ENCODE assay signal across 8 cellular contexts in genomic region chr10:22436893-22437619, GRCh38.
DNase-seq lines count a peak whose midpoint lies in the region; ATAC-seq, FAIRE-seq and TF ChIP-seq lines count a peak whose summit lies in the region.

No MANE protein-coding gene starts in this region.

- H3K9me3 Mint-ChIP-seq in CD8-positive, alpha-beta T cell, result no peaks in the 10 kb centered on the region
- peaks cover 0 to 1% (median 0%) of the 10 kb centered on the region in 11 donors for H3K9me3 Mint-ChIP-seq in naive thymus-derived CD4-positive, alpha-beta T cell
- H3K9me3 Mint-ChIP-seq in stimulated activated effector memory CD8-positive, alpha-beta T cell treated with anti-CD3 and anti-CD28 coated beads, Interleukin-12 subunit alpha, Interleukin-12 subunit beta, amount 100 ng/mL, for 72 hours, result peaks cover 4% of the 10 kb centered on the region

- H3K4me3 ChIP-seq in CD8-positive, alpha-beta T cell (ENCODE audit: low read depth, low read length), result peak overlapping the region; percentile 88
- H3K4me3 ChIP-seq in OCI-LY7 (ENCODE audit: low read depth, low read length, poor library complexity, severe bottlenecking) (peak overlapping the region; percentile 66), fibroblast of mammary gland (ENCODE audit: control insufficient read depth, low read depth, low read length) (peak overlapping the region; percentile 64)
- peak overlapping the region; percentile 85 for H3K4me3 ChIP-seq in naive thymus-derived CD4-positive, alpha-beta T cell (ENCODE audit: low read length)

- peak overlapping the region; percentile 62 for H3K4me2 ChIP-seq in OCI-LY7 (ENCODE audit: low read length)

- peak overlapping the region; percentile 98 for H3K27ac Mint-ChIP-seq in CD8-positive, alpha-beta T cell
- peak overlapping the region; percentile 96 to 98 (median 98) for H3K27ac Mint-ChIP-seq in naive thymus-derived CD4-positive, alpha-beta T cell
- H3K27ac Mint-ChIP-seq in stimulated activated effector memory CD8-positive, alpha-beta T cell treated with anti-CD3 and anti-CD28 coated beads, Interleukin-12 subunit alpha, Interleukin-12 subunit beta, amount 100 ng/mL, for 72 hours, result peak overlapping the region; percentile 97

- peaks cover 20% of the 10 kb centered on the region for H3K4me1 ChIP-seq in CD8-positive, alpha-beta T cell (ENCODE audit: insufficient read depth, low read length)
- no peaks in the 10 kb centered on the region for H3K4me1 ChIP-seq in OCI-LY7 (ENCODE audit: insufficient read depth, low read length, poor library complexity, severe bottlenecking)
- peaks cover 10 to 19% of the 10 kb centered on the region in 2 donors for H3K4me1 ChIP-seq in naive thymus-derived CD4-positive, alpha-beta T cell (ENCODE audit: control insufficient read depth in 2 of 2, insufficient read depth in 2 of 2, low read length in 2 of 2)

- no peaks in the 10 kb centered on the region for H3K27me3 ChIP-seq in CD8-positive, alpha-beta T cell (ENCODE audit: insufficient read depth, low read length)
- H3K27me3 ChIP-seq in naive thymus-derived CD4-positive, alpha-beta T cell (ENCODE audit: control insufficient read depth in 2 of 2, insufficient read depth in 2 of 2, low read length in 2 of 2), result no peaks in the 10 kb centered on the region

- DNase-seq in CD8-positive, alpha-beta T cell, result peak; percentile 84 to 95 (median 90)
- DNase-seq in GM19239 (ENCODE audit: insufficient read length, low spot score) (peak; percentile 53), OCI-LY7 (ENCODE audit: low spot score) (peak; percentile 32), fibroblast of mammary gland (ENCODE audit: low read depth) (peak; percentile 89)
- peak; percentile 78 to 83 for DNase-seq in activated T-helper 1 cell treated with anti-CD3 and anti-CD28 coated beads, Interleukin-2, amount 50 U/mL, for 16 hours (ENCODE audit: low read depth in 1 of 2, low spot score in 1 of 2)
- DNase-seq in naive thymus-derived CD4-positive, alpha-beta T cell, result peak; percentile 79 to 93 (median 89)
- DNase-seq in stimulated activated effector memory CD8-positive, alpha-beta T cell treated with anti-CD3 and anti-CD28 coated beads, Interleukin-12 subunit alpha, Interleukin-12 subunit beta, amount 100 ng/mL, for 72 hours (ENCODE audit: low spot score in 2 of 2), result peak; percentile 75 to 92

- POLR2A ChIA-PET in CD8-positive, alpha-beta T cell (lab: Charles Lee), result interaction anchor here (0.6 to 3.4 kb wide), 50 partner anchors 10 to 954 kb away, joined by 3 to 39 read pairs (median 4); partner anchors contain the start of genes BMI1, COMMD3, DNAJC1 and SPAG6
- POLR2A ChIA-PET in OCI-LY7 (lab: Charles Lee), result no interaction called here
- POLR2A ChIA-PET in naive thymus-derived CD4-positive, alpha-beta T cell (lab: Charles Lee), result interaction anchor here (0.6 to 3.7 kb wide), 43 partner anchors 9 to 1005 kb away, joined by 3 to 38 read pairs (median 4); partner anchors contain the start of genes COMMD3, DNAJC1, SKIDA1 and SPAG6

- no TSS peak for BruUV-seq in OCI-LY7 (replicated peaks; lab: Mats Ljungman, UMichigan)

- peak overlapping the region; percentile 49; the same call in 1 of the 2 replicates for H2AFZ ChIP-seq in OCI-LY7 (ENCODE audit: low read length)

- intact Hi-C loops in CD8-positive, alpha-beta T cell (cut with DNase I, micrococcal nuclease), result loop anchor here (1.0 to 10.0 kb wide), 21 partner anchors 14 to 998 kb away; partner anchors contain the start of genes COMMD3 (in 2 of the 2), DNAJC1 (in 2 of the 2), MLLT10 (in 2 of the 2) and MSRB2 (in 1 of the 2)
- intact Hi-C loops in OCI-LY7 (cut with micrococcal nuclease; ENCODE audit: unreplicated experiment), result loop anchor here (5.0 to 10.0 kb wide), 2 partner anchors 192 to 550 kb away; no protein-coding TSS in a partner anchor
- intact Hi-C loops in naive thymus-derived CD4-positive, alpha-beta T cell (cut with micrococcal nuclease), result loop anchor here (1.0 to 10.0 kb wide), 28 partner anchors 38 to 1002 kb away; partner anchors contain the start of genes COMMD3 (in 2 of the 2), DNAJC1 (in 2 of the 2), MLLT10 (in 2 of the 2) and MSRB2 (in 2 of the 2)

- no peaks in the 10 kb centered on the region for H3K9me3 ChIP-seq in CD8-positive, alpha-beta T cell (ENCODE audit: low read length)
- no peaks in the 10 kb centered on the region for H3K9me3 ChIP-seq in OCI-LY7 (ENCODE audit: low read length)
- H3K9me3 ChIP-seq in naive thymus-derived CD4-positive, alpha-beta T cell (ENCODE audit: control insufficient read depth in 2 of 3, low read length in 3 of 3), result no peaks in the 10 kb centered on the region

- no peaks in the 10 kb centered on the region for H3K36me3 ChIP-seq in CD8-positive, alpha-beta T cell (ENCODE audit: insufficient read depth, low read length)
- H3K36me3 ChIP-seq in OCI-LY7 (ENCODE audit: insufficient read depth, low read length), result no peaks in the 10 kb centered on the region
- H3K36me3 ChIP-seq in naive thymus-derived CD4-positive, alpha-beta T cell (ENCODE audit: control insufficient read depth in 2 of 3, insufficient read depth in 3 of 3, low read length in 3 of 3), result peaks cover 0 to 4% (median 0%) of the 10 kb centered on the region in 3 experiments

- peak overlapping the region; percentile 93 for H3K27ac ChIP-seq in CD8-positive, alpha-beta T cell (ENCODE audit: low read depth, low read length)
- no peak overlapping the region for H3K27ac ChIP-seq in OCI-LY7 (ENCODE audit: low read depth, low read length, poor library complexity, severe bottlenecking)
- peak overlapping the region; percentile 88 for H3K27ac ChIP-seq in naive thymus-derived CD4-positive, alpha-beta T cell (ENCODE audit: low read depth, low read length)

- TF ChIP-seq CTCF in CD8-positive, alpha-beta T cell (IDR thresholded peaks at IDR 0.05), result no peak
- TF ChIP-seq CTCF in OCI-LY7 (conservative IDR thresholded peaks at IDR 0.05; ENCODE audit: low read length) (no peak), fibroblast of mammary gland (conservative IDR thresholded peaks at IDR 0.05; ENCODE audit: control insufficient read depth, insufficient read depth, low read depth, low read length) (no peak)

- peaks cover 11% of the 10 kb centered on the region for H3K36me3 Mint-ChIP-seq in CD8-positive, alpha-beta T cell
- peaks cover 0 to 12% (median 0%) of the 10 kb centered on the region in 5 donors for H3K36me3 Mint-ChIP-seq in naive thymus-derived CD4-positive, alpha-beta T cell
- peaks cover 12% of the 10 kb centered on the region for H3K36me3 Mint-ChIP-seq in stimulated activated effector memory CD8-positive, alpha-beta T cell treated with anti-CD3 and anti-CD28 coated beads, Interleukin-12 subunit alpha, Interleukin-12 subunit beta, amount 100 ng/mL, for 72 hours

- peak; percentile 86 for FAIRE-seq in GM19239 (lab: Jason Lieb, UNC)

- no peaks in the 10 kb centered on the region for H4K20me1 ChIP-seq in OCI-LY7 (ENCODE audit: insufficient read depth, low read length)

- peak; percentile 86 for ATAC-seq in CD8-positive, alpha-beta T cell
- ATAC-seq in HG03442 (IDR thresholded peaks at IDR 0.05; ENCODE audit: unreplicated experiment), result peak; percentile 68
- ATAC-seq in naive thymus-derived CD4-positive, alpha-beta T cell, result peak; percentile 91
- peak; percentile 93 for ATAC-seq in stimulated activated effector memory CD8-positive, alpha-beta T cell treated with anti-CD3 and anti-CD28 coated beads, Interleukin-12 subunit alpha, Interleukin-12 subunit beta, amount 100 ng/mL, for 72 hours

- no peaks in the 10 kb centered on the region for H3K79me2 ChIP-seq in OCI-LY7 (ENCODE audit: insufficient read depth, low read depth, low read length)

- peaks cover 29% of the 10 kb centered on the region for H3K4me1 Mint-ChIP-seq in CD8-positive, alpha-beta T cell (ENCODE audit: low read depth)
- peaks cover 12 to 44% (median 35%) of the 10 kb centered on the region in 7 donors for H3K4me1 Mint-ChIP-seq in naive thymus-derived CD4-positive, alpha-beta T cell
- peaks cover 49% of the 10 kb centered on the region for H3K4me1 Mint-ChIP-seq in stimulated activated effector memory CD8-positive, alpha-beta T cell treated with anti-CD3 and anti-CD28 coated beads, Interleukin-12 subunit alpha, Interleukin-12 subunit beta, amount 100 ng/mL, for 72 hours

- no peaks in the 10 kb centered on the region for H3K27me3 Mint-ChIP-seq in CD8-positive, alpha-beta T cell (ENCODE audit: low read depth)
- peaks cover 0 to 22% (median 0%) of the 10 kb centered on the region in 5 donors for H3K27me3 Mint-ChIP-seq in naive thymus-derived CD4-positive, alpha-beta T cell

- no peaks in the 10 kb centered on the region for H3K9me2 ChIP-seq in OCI-LY7 (ENCODE audit: insufficient read depth, low read length)

- CTCF ChIA-PET in CD8-positive, alpha-beta T cell (lab: Charles Lee), result interaction anchor here (0.7 to 2.2 kb wide), 5 partner anchors 64 to 941 kb away, joined by 3 to 8 read pairs (median 5); partner anchors contain the start of gene DNAJC1
- CTCF ChIA-PET in OCI-LY7 (lab: Charles Lee; ENCODE audit: unreplicated experiment), result interaction anchor here (1.0 kb wide), 1 partner anchor 36 kb away, joined by 3 read pairs; no protein-coding TSS in a partner anchor
- CTCF ChIA-PET in naive thymus-derived CD4-positive, alpha-beta T cell (lab: Charles Lee), result interaction anchor here (0.7 to 1.4 kb wide), 5 partner anchors 24 to 967 kb away, joined by 3 to 5 read pairs (median 3); no protein-coding TSS in a partner anchor

- peak overlapping the region; percentile 96 for H3K4me3 Mint-ChIP-seq in CD8-positive, alpha-beta T cell
- peak overlapping the region; percentile 90 to 97 (median 96) for H3K4me3 Mint-ChIP-seq in naive thymus-derived CD4-positive, alpha-beta T cell
- peak overlapping the region; percentile 85 for H3K4me3 Mint-ChIP-seq in stimulated activated effector memory CD8-positive, alpha-beta T cell treated with anti-CD3 and anti-CD28 coated beads, Interleukin-12 subunit alpha, Interleukin-12 subunit beta, amount 100 ng/mL, for 72 hours

Comparison
In these comparisons a context has a peak if more than half of its experiments do, and no peak if none do; other contexts are left out.
1. DNase-seq: peak in every context shown above with its lines; median percentile 90 in CD8-positive, alpha-beta T cell; 89 in fibroblast of mammary gland; 89 in naive thymus-derived CD4-positive, alpha-beta T cell; 84 in stimulated activated effector memory CD8-positive, alpha-beta T cell treated with anti-CD3 and anti-CD28 coated beads, Interleukin-12 subunit alpha, Interleukin-12 subunit beta, amount 100 ng/mL, for 72 hours; 80 in activated T-helper 1 cell treated with anti-CD3 and anti-CD28 coated beads, Interleukin-2, amount 50 U/mL, for 16 hours; 53 in GM19239; 32 in OCI-LY7.